ENCODE assay signal across 12 cellular contexts in genomic region chr13:106348032-106348431, GRCh38.
A peak's percentile ranks its signal among the peaks of the same experiment; 100 is the strongest.
DNase-seq lines count a peak whose midpoint lies in the region; ATAC-seq and TF ChIP-seq lines count a peak whose summit lies in the region.
"Had no signal": no experiment of that assay in that cellular context is flagged by ENCODE, and none has a peak within 500 bp of the region (broad histone marks: within the 10 kb centered on the region; RNA-seq: fewer than 3 reads in every experiment).

No MANE protein-coding gene starts in this region.

- in situ Hi-C loops in transverse colon (cut with MboI; ENCODE audit: low pct_ligation_motif_present in 1 of 4, low pct_unique_long_range_greater_than_20kb in 1 of 4, low sequenced_read_pairs in 3 of 4), result no loop called here

- H3K4me3 ChIP-seq in transverse colon, result no peak overlapping the region

- 51 to 62% methylated on average over 3 of the region's 3 CpGs for WGBS in transverse colon (ENCODE audit: low coverage in 1 of 2), 2 donors

- peak; percentile 5 for DNase-seq in NCI-H2171 treated with DMSO at 0.1 percent for 48 hours (lab: John Stamatoyannopoulos, UW)
- DNase-seq in NCI-H2171 (lab: John Stamatoyannopoulos, UW), result no peak
- DNase-seq in foreskin keratinocyte, result peak; percentile 86 to 96
- peak; percentile 29 for DNase-seq in retina
- no peak for DNase-seq in transverse colon
- DNase-seq in OCI-M1 (lab: John Stamatoyannopoulos, UW), result no peak
- DNase-seq in occipital lobe (lab: John Stamatoyannopoulos, UW), result no peak
- DNase-seq: activated CD4-positive, alpha-beta memory T cell treated with anti-CD3 and anti-CD28 coated beads for 36 hours; lower lobe of right lung; NCI-H2081 treated with DMSO at 0.1 percent for 48 hours had no signal

- TF ChIP-seq EP300 in transverse colon (IDR thresholded peaks at IDR 0.05; ENCODE audit: low read depth), result no peak

- H3K27ac ChIP-seq in foreskin keratinocyte (peak overlapping the region; percentile 70), transverse colon (peak overlapping the region in 1 of 4 donors; percentile 83)
- H3K27ac ChIP-seq: lower lobe of right lung had no signal

- intact Hi-C loops in transverse colon (cut with DNase I; ENCODE audit: low total_unique reads), result no loop called here

- H3K27me3 ChIP-seq in foreskin keratinocyte, result no peaks in the 10 kb centered on the region
- H3K27me3 ChIP-seq in transverse colon, result peaks cover 10% of the 10 kb centered on the region

- no peaks in the 10 kb centered on the region for H3K36me3 ChIP-seq in transverse colon
- H3K36me3 ChIP-seq: lower lobe of right lung had no signal

- no peaks in the 10 kb centered on the region for H3K9me3 ChIP-seq in transverse colon
- H3K9me3 ChIP-seq: lower lobe of right lung had no signal

- peaks cover 22% of the 10 kb centered on the region for H3K4me1 ChIP-seq in foreskin keratinocyte
- H3K4me1 ChIP-seq in transverse colon, result peaks cover 0 to 33% (median 25%) of the 10 kb centered on the region in 4 donors

- TF ChIP-seq POLR2A in transverse colon (IDR thresholded peaks at IDR 0.05), result no peak

- ATAC-seq in SK-N-SH treated with all-trans-retinoic acid at 6 μM for 48 hours (peak; percentile 58), foreskin keratinocyte (peak; percentile 69)
- ATAC-seq: activated naive CD4-positive, alpha-beta T cell treated with anti-CD3 and anti-CD28 coated beads, Interleukin-2, amount 50 U/mL, for 72 hours had no signal

- no peak for TF ChIP-seq CTCF in foreskin keratinocyte (conservative IDR thresholded peaks at IDR 0.05)
- no peak for TF ChIP-seq CTCF in transverse colon (IDR thresholded peaks at IDR 0.05)

TF ChIP-seq in SK-N-SH treated with all-trans-retinoic acid at 6 μM for 48 hours, 23 proteins besides CTCF, POLR2A, EP300 and RAD21:
- TF ChIP-seq TCF4 (CRISPR knock-in tag; IDR thresholded peaks at IDR 0.05; ENCODE audit: borderline replicate concordance), result no peak
- TF ChIP-seq, protein P1, sequence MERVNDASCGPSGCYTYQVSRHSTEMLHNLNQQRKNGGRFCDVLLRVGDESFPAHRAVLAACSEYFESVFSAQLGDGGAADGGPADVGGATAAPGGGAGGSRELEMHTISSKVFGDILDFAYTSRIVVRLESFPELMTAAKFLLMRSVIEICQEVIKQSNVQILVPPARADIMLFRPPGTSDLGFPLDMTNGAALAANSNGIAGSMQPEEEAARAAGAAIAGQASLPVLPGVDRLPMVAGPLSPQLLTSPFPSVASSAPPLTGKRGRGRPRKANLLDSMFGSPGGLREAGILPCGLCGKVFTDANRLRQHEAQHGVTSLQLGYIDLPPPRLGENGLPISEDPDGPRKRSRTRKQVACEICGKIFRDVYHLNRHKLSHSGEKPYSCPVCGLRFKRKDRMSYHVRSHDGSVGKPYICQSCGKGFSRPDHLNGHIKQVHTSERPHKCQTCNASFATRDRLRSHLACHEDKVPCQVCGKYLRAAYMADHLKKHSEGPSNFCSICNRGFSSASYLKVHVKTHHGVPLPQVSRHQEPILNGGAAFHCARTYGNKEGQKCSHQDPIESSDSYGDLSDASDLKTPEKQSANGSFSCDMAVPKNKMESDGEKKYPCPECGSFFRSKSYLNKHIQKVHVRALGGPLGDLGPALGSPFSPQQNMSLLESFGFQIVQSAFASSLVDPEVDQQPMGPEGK (CRISPR knock-in tag; IDR thresholded peaks at IDR 0.05; ENCODE audit: borderline replicate concordance), result no peak
- TF ChIP-seq ZFP30 (CRISPR knock-in tag; IDR thresholded peaks at IDR 0.05), result no peak
- TF ChIP-seq, protein P2, sequence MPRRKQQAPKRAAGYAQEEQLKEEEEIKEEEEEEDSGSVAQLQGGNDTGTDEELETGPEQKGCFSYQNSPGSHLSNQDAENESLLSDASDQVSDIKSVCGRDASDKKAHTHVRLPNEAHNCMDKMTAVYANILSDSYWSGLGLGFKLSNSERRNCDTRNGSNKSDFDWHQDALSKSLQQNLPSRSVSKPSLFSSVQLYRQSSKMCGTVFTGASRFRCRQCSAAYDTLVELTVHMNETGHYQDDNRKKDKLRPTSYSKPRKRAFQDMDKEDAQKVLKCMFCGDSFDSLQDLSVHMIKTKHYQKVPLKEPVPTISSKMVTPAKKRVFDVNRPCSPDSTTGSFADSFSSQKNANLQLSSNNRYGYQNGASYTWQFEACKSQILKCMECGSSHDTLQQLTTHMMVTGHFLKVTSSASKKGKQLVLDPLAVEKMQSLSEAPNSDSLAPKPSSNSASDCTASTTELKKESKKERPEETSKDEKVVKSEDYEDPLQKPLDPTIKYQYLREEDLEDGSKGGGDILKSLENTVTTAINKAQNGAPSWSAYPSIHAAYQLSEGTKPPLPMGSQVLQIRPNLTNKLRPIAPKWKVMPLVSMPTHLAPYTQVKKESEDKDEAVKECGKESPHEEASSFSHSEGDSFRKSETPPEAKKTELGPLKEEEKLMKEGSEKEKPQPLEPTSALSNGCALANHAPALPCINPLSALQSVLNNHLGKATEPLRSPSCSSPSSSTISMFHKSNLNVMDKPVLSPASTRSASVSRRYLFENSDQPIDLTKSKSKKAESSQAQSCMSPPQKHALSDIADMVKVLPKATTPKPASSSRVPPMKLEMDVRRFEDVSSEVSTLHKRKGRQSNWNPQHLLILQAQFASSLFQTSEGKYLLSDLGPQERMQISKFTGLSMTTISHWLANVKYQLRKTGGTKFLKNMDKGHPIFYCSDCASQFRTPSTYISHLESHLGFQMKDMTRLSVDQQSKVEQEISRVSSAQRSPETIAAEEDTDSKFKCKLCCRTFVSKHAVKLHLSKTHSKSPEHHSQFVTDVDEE (CRISPR knock-in tag; IDR thresholded peaks at IDR 0.05), result no peak
- no peak for TF ChIP-seq OSR1 (CRISPR knock-in tag; IDR thresholded peaks at IDR 0.05)
- no peak for TF ChIP-seq ZC3H10 (CRISPR knock-in tag; IDR thresholded peaks at IDR 0.05)
- no peak for TF ChIP-seq BACH2 (CRISPR knock-in tag; IDR thresholded peaks at IDR 0.05; ENCODE audit: borderline replicate concordance)
- TF ChIP-seq ZNF70 (CRISPR knock-in tag; IDR thresholded peaks at IDR 0.05), result no peak
- TF ChIP-seq ARNTL (CRISPR knock-in tag; IDR thresholded peaks at IDR 0.05; ENCODE audit: borderline replicate concordance, low read depth), result no peak
- TF ChIP-seq PPARA (CRISPR knock-in tag; IDR thresholded peaks at IDR 0.05; ENCODE audit: borderline replicate concordance), result no peak
- TF ChIP-seq ZFP3 (CRISPR knock-in tag; IDR thresholded peaks at IDR 0.05), result no peak
- TF ChIP-seq SNAI2 (CRISPR knock-in tag; IDR thresholded peaks at IDR 0.05), result no peak
- TF ChIP-seq CSDC2 (CRISPR knock-in tag; IDR thresholded peaks at IDR 0.05), result no peak
- TF ChIP-seq TOX (CRISPR knock-in tag; IDR thresholded peaks at IDR 0.05; ENCODE audit: borderline replicate concordance), result no peak
- no peak for TF ChIP-seq ESRRG (CRISPR knock-in tag; IDR thresholded peaks at IDR 0.05)
- no peak for TF ChIP-seq ZNF8 (CRISPR knock-in tag; IDR thresholded peaks at IDR 0.05)
- TF ChIP-seq ZNF565 (CRISPR knock-in tag; conservative IDR thresholded peaks at IDR 0.05; ENCODE audit: low read depth), result no peak
- no peak for TF ChIP-seq ISL1 (CRISPR knock-in tag; IDR thresholded peaks at IDR 0.05)
- TF ChIP-seq GLIS3 (CRISPR knock-in tag; IDR thresholded peaks at IDR 0.05), result no peak

Comparison
In these comparisons a context has a peak if more than half of its experiments do, and no peak if none do; other contexts are left out.
1. DNase-seq: peak in NCI-H2171 treated with DMSO at 0.1 percent for 48 hours (single experiment), foreskin keratinocyte (2 of 2) and retina (single experiment); none in NCI-H2171 (single experiment), transverse colon (single experiment), OCI-M1 (single experiment) and occipital lobe (single experiment).